In genomic region chr14:38290601-38291190, GRCh38 we compare ENCODE assay signal across 10 cellular contexts. TPM values are rescaled to one million over a fixed set of nuclear protein-coding genes. Genes with fewer than 3 reads are reported as not detected.
DNase-seq lines count a peak whose midpoint lies in the region.
"Had no signal": no experiment of that assay in that cellular context is flagged by ENCODE, and none has a peak within 500 bp of the region (broad histone marks: within the 10 kb centered on the region; RNA-seq: fewer than 3 reads in every experiment).

No MANE protein-coding gene starts in this region.

- H3K36me3 ChIP-seq in adipocyte (ENCODE audit: control insufficient read depth, insufficient read depth, low read length, severe bottlenecking), result no peaks in the 10 kb centered on the region
- no peaks in the 10 kb centered on the region for H3K36me3 ChIP-seq in subcutaneous abdominal adipose tissue (ENCODE audit: control insufficient read depth in 5 of 5, insufficient read depth in 5 of 5, low read length in 5 of 5)
- H3K36me3 ChIP-seq: sigmoid colon had no signal

- H3K27me3 ChIP-seq in adipocyte (replicated peaks; ENCODE audit: control insufficient read depth, insufficient read depth, low read length) (no peaks in the 10 kb centered on the region), subcutaneous abdominal adipose tissue (ENCODE audit: control insufficient read depth in 5 of 5, insufficient read depth in 4 of 5, low read length in 5 of 5) (no peaks in the 10 kb centered on the region)
- H3K27me3 ChIP-seq: sigmoid colon had no signal

- H3K4me3 ChIP-seq in adipocyte (ENCODE audit: low read length) (no peak overlapping the region), subcutaneous abdominal adipose tissue (ENCODE audit: low read depth in 1 of 5, low read length in 5 of 5) (no peak overlapping the region)
- H3K4me3 ChIP-seq: sigmoid colon had no signal

- H3K9ac ChIP-seq in adipocyte (ENCODE audit: low read length), result peak overlapping the region; percentile 1
- H3K9ac ChIP-seq in subcutaneous abdominal adipose tissue (ENCODE audit: low read length in 5 of 5), result no peak overlapping the region

- peaks cover 15% of the 10 kb centered on the region for H3K4me1 ChIP-seq in adipocyte (ENCODE audit: control insufficient read depth, insufficient read depth, low read length)
- H3K4me1 ChIP-seq in subcutaneous abdominal adipose tissue (ENCODE audit: control insufficient read depth in 5 of 5, insufficient read depth in 5 of 5, low read length in 5 of 5), result peaks cover 0 to 9% (median 0%) of the 10 kb centered on the region in 5 donors
- H3K4me1 ChIP-seq: sigmoid colon had no signal

- peak overlapping the region; percentile 56 for H3K27ac ChIP-seq in subcutaneous abdominal adipose tissue (ENCODE audit: low read depth, low read length)

- H3K9me3 ChIP-seq in adipocyte (ENCODE audit: control insufficient read depth, low read length) (peaks cover 9% of the 10 kb centered on the region), subcutaneous abdominal adipose tissue (ENCODE audit: control insufficient read depth in 5 of 5, low read length in 5 of 5) (peaks cover 0 to 4% (median 0%) of the 10 kb centered on the region in 5 donors)
- H3K9me3 ChIP-seq: sigmoid colon had no signal

- DNase-seq in NCI-H345 (lab: John Stamatoyannopoulos, UW) (peak; percentile 15), NCI-H345 treated with DMSO at 0.1 percent for 48 hours (lab: John Stamatoyannopoulos, UW; ENCODE audit: unreplicated experiment) (no peak), adipocyte (ENCODE audit: low read depth) (peak; percentile 90), hepatic stellate cell (ENCODE audit: low spot score) (peak; percentile 49), HT-29 (ENCODE audit: low spot score) (no peak), NCI-H82 (lab: John Stamatoyannopoulos, UW) (no peak), SHP77 (lab: John Stamatoyannopoulos, UW) (no peak)
- DNase-seq: caudate nucleus, sigmoid colon had no signal

RNA-seq across cellular contexts. Expression of gene CLEC14A, which starts 34.8 kb away (rescaled TPM):
- not detected in 2 replicates for total RNA-seq in HT-29 (2014; rRNA removed; shearing (Covaris generic))

Comparison
In these comparisons a context has a peak if more than half of its experiments do, and no peak if none do; other contexts are left out.
1. DNase-seq: peak in NCI-H345 (single experiment), adipocyte (single experiment) and hepatic stellate cell (single experiment); none in NCI-H345 treated with DMSO at 0.1 percent for 48 hours (single experiment), HT-29 (single experiment), NCI-H82 (single experiment) and SHP77 (0 of 2).